16 cellular contexts compared by ENCODE assay signal in genomic region chr3:11629716-11630115, GRCh38. TPM values are rescaled to one million over a fixed set of nuclear protein-coding genes. Genes with fewer than 3 reads are reported as not detected.
A peak's percentile ranks its signal among the peaks of the same experiment; 100 is the strongest.
DNase-seq lines count a peak whose midpoint lies in the region; FAIRE-seq and TF ChIP-seq lines count a peak whose summit lies in the region.
"Had no signal": no experiment of that assay in that cellular context is flagged by ENCODE, and none has a peak within 500 bp of the region (broad histone marks: within the 10 kb centered on the region; RNA-seq: fewer than 3 reads in every experiment).

No MANE protein-coding gene starts in this region.

- H2AFZ ChIP-seq in Karpas-422 (ENCODE audit: low read length), result no peak overlapping the region

- H3K4me1 Mint-ChIP-seq in mesothelial cell of epicardium, result peaks cover 70% of the 10 kb centered on the region

- peaks cover 100% of the 10 kb centered on the region for H3K79me2 ChIP-seq in Karpas-422 (ENCODE audit: low read length)

- no peaks in the 10 kb centered on the region for H3K9me3 ChIP-seq in transverse colon
- H3K9me3 ChIP-seq in Karpas-422 (ENCODE audit: low read length), result no peaks in the 10 kb centered on the region
- H3K9me3 ChIP-seq: spleen had no signal

- in situ Hi-C loops in astrocyte of the cerebellum (cut with HindIII; ENCODE audit: low sequenced_read_pairs) (no loop called here), transverse colon (cut with MboI; ENCODE audit: low pct_ligation_motif_present in 1 of 4, low pct_unique_long_range_greater_than_20kb in 1 of 4, low sequenced_read_pairs in 3 of 4) (no loop called here)

- H3K27ac ChIP-seq in transverse colon, result peak overlapping the region; percentile 26 to 96 (median 52)
- H3K27ac ChIP-seq in Karpas-422 (ENCODE audit: low read length), result no peak overlapping the region
- H3K27ac ChIP-seq: spleen had no signal

- no peaks in the 10 kb centered on the region for H3K36me3 ChIP-seq in transverse colon
- H3K36me3 ChIP-seq in Karpas-422 (ENCODE audit: insufficient read depth, low read length), result no peaks in the 10 kb centered on the region
- H3K36me3 ChIP-seq: spleen had no signal

- DNase-seq in H54 (ENCODE audit: insufficient read length, low spot score) (no peak), astrocyte of the cerebellum (ENCODE audit: low read depth) (peak; percentile 51), mesothelial cell of epicardium (ENCODE audit: low spot score in 2 of 2, unreplicated experiment in 2 of 2) (no peak), transverse colon (no peak), Karpas-422 (no peak), NCI-H774 (lab: John Stamatoyannopoulos, UW) (no peak)
- no peak for DNase-seq in stimulated activated CD4-positive, alpha-beta T cell treated with anti-CD3 and anti-CD28 coated beads, Interleukin-12 subunit alpha, Interleukin-12 subunit beta, amount 100 ng/mL, for 4 hours
- DNase-seq: activated CD4-positive, alpha-beta T cell treated with anti-CD3 and anti-CD28 coated beads for 48 hours; activated naive CD8-positive, alpha-beta T cell treated with anti-CD3 and anti-CD28 coated beads, Interleukin-2, amount 10 ng/mL, durations not matched to agents 7 days and 5 days; activated T-cell treated with anti-CD3 and anti-CD28 coated beads, Interleukin-2, amount 50 U/mL, for 24 hours; CD8-positive, alpha-beta memory T cell; NCI-H1092; occipital lobe; spleen; T-helper 9 cell had no signal

- no peaks in the 10 kb centered on the region for H3K27me3 Mint-ChIP-seq in mesothelial cell of epicardium (ENCODE audit: low read depth)
- H3K27me3 Mint-ChIP-seq: activated naive CD8-positive, alpha-beta T cell treated with anti-CD3 and anti-CD28 coated beads, Interleukin-2, amount 10 ng/mL, durations not matched to agents 7 days and 5 days; activated T-cell treated with anti-CD3 and anti-CD28 coated beads, Interleukin-2, amount 50 U/mL, for 24 hours; CD8-positive, alpha-beta memory T cell; dendritic cell treated with granulocyte-macrophage colony-stimulating factor and Interleukin-4, amounts not matched to agents 40 ng/mL and 50 ng/mL, for 4 days had no signal

- H3K9ac ChIP-seq in Karpas-422 (ENCODE audit: low read length), result no peak overlapping the region

- H3K4me1 ChIP-seq in transverse colon (peaks cover 23 to 91% (median 70%) of the 10 kb centered on the region in 4 donors), Karpas-422 (ENCODE audit: low read length) (peaks cover 39% of the 10 kb centered on the region)

- TF ChIP-seq POLR2A in H54 (IDR thresholded peaks at IDR 0.05; ENCODE audit: low read depth, low read length) (no peak), transverse colon (IDR thresholded peaks at IDR 0.05) (no peak)

- H3K36me3 Mint-ChIP-seq in mesothelial cell of epicardium, result peaks cover 7% of the 10 kb centered on the region

- H3K27me3 ChIP-seq in transverse colon (no peaks in the 10 kb centered on the region), Karpas-422 (ENCODE audit: low read length) (no peaks in the 10 kb centered on the region)
- H3K27me3 ChIP-seq: spleen had no signal

- no peaks in the 10 kb centered on the region for H3K9me2 ChIP-seq in Karpas-422 (replicated peaks; ENCODE audit: insufficient read depth, low read length)

- intact Hi-C loops in transverse colon (cut with DNase I; ENCODE audit: low total_unique reads), result no loop called here

- TF ChIP-seq EP300 in transverse colon (IDR thresholded peaks at IDR 0.05; ENCODE audit: low read depth), result no peak

- TF ChIP-seq CTCF in astrocyte of the cerebellum (IDR thresholded peaks at IDR 0.05; ENCODE audit: low read depth, low read length, missing control alignments) (no peak), mesothelial cell of epicardium (IDR thresholded peaks at IDR 0.05; ENCODE audit: unreplicated experiment) (no peak), transverse colon (IDR thresholded peaks at IDR 0.05) (no peak)

- FAIRE-seq in H54 (lab: Jason Lieb, UNC), result peak; percentile 83

- no peak overlapping the region for H3K4me3 Mint-ChIP-seq in mesothelial cell of epicardium
- H3K4me3 Mint-ChIP-seq: activated naive CD8-positive, alpha-beta T cell treated with anti-CD3 and anti-CD28 coated beads, Interleukin-2, amount 10 ng/mL, durations not matched to agents 7 days and 5 days; activated T-cell treated with anti-CD3 and anti-CD28 coated beads, Interleukin-2, amount 50 U/mL, for 24 hours; CD8-positive, alpha-beta memory T cell; dendritic cell treated with granulocyte-macrophage colony-stimulating factor and Interleukin-4, amounts not matched to agents 40 ng/mL and 50 ng/mL, for 4 days had no signal

- H3K27ac Mint-ChIP-seq in mesothelial cell of epicardium, result peak overlapping the region; percentile 73
- H3K27ac Mint-ChIP-seq: activated naive CD8-positive, alpha-beta T cell treated with anti-CD3 and anti-CD28 coated beads, Interleukin-2, amount 10 ng/mL, durations not matched to agents 7 days and 5 days; activated T-cell treated with anti-CD3 and anti-CD28 coated beads, Interleukin-2, amount 50 U/mL, for 24 hours; dendritic cell treated with granulocyte-macrophage colony-stimulating factor and Interleukin-4, amounts not matched to agents 40 ng/mL and 50 ng/mL, for 4 days had no signal

- H3K4me3 ChIP-seq in astrocyte of the cerebellum (ENCODE audit: low read depth, low read length) (no peak overlapping the region), transverse colon (no peak overlapping the region), Karpas-422 (ENCODE audit: low read length) (no peak overlapping the region)
- H3K4me3 ChIP-seq: spleen had no signal

- no peak overlapping the region for H3K4me2 ChIP-seq in Karpas-422 (ENCODE audit: low read depth, low read length, poor library complexity, severe bottlenecking)

- no peaks in the 10 kb centered on the region for H3K9me3 Mint-ChIP-seq in mesothelial cell of epicardium
- H3K9me3 Mint-ChIP-seq: activated T-cell treated with anti-CD3 and anti-CD28 coated beads, Interleukin-2, amount 50 U/mL, for 24 hours; CD8-positive, alpha-beta memory T cell; dendritic cell treated with granulocyte-macrophage colony-stimulating factor and Interleukin-4, amounts not matched to agents 40 ng/mL and 50 ng/mL, for 4 days had no signal

- peaks cover 53% of the 10 kb centered on the region for H4K20me1 ChIP-seq in Karpas-422 (ENCODE audit: insufficient read depth, low read depth, low read length)

- WGBS in transverse colon (ENCODE audit: low coverage in 1 of 2), 2 donors, result 59 to 61% methylated on average over 4 to 5 of the region's 5 CpGs

RNA-seq across cellular contexts. Expression of gene VGLL4, which starts 14.0 kb away (rescaled TPM):
- total RNA-seq in mesothelial cell of epicardium (137 to 140 TPM (median 138 TPM) in 3 replicates), transverse colon (100 to 1,000 TPM in 1 of 4 donors, 10 to 100 TPM in 3; 67.3 to 175 (median 95.0) TPM)
- 125 and 152 TPM in 2 replicates for total RNA-seq in Karpas-422 (2014; rRNA removed; shearing (Covaris generic); ENCODE audit: low replicate concordance)
